Comparison of ENCODE assay signal across 14 cellular contexts in genomic region chr18:10050956-10051355, GRCh38.
DNase-seq lines count a peak whose midpoint lies in the region; ATAC-seq and TF ChIP-seq lines count a peak whose summit lies in the region.
"Had no signal": no experiment of that assay in that cellular context is flagged by ENCODE, and none has a peak within 500 bp of the region (broad histone marks: within the 10 kb centered on the region; RNA-seq: fewer than 3 reads in every experiment).

No MANE protein-coding gene starts in this region.

- H3K27ac ChIP-seq in esophagus muscularis mucosa (replicated peaks in 1 of 4) (peak overlapping the region; percentile 55 to 78 (median 66)), heart right ventricle (peak overlapping the region in 7 of 10 donors; percentile 34 to 76 (median 63)), stomach (peak overlapping the region; percentile 62 to 87 (median 75)), hepatocyte (no peak overlapping the region)
- H3K27ac ChIP-seq: C4-2B had no signal

- H3K36me3 Mint-ChIP-seq in HFFc6 (ENCODE audit: low read depth) = no peaks in the 10 kb centered on the region

- TF ChIP-seq EP300 in esophagus muscularis mucosa (IDR thresholded peaks at IDR 0.05) = no peak
- no peak for TF ChIP-seq EP300 in stomach (IDR thresholded peaks at IDR 0.05)

- WGBS in esophagus muscularis mucosa = 87% methylated on average over 3 of the region's 3 CpGs
- 85 to 91% methylated on average over 3 of the region's 3 CpGs for WGBS in heart right ventricle, 2 donors
- 72 to 91% (median 85%) methylated on average over 3 of the region's 3 CpGs for WGBS in stomach, 5 donors
- 87% methylated on average over 3 of the region's 3 CpGs for WGBS in hepatocyte (ENCODE audit: low lambda C conversion rate, missing lambda C conversion rate)

- H3K36me3 ChIP-seq in esophagus muscularis mucosa = no peaks in the 10 kb centered on the region
- no peaks in the 10 kb centered on the region for H3K36me3 ChIP-seq in heart right ventricle
- H3K36me3 ChIP-seq in stomach = no peaks in the 10 kb centered on the region
- no peaks in the 10 kb centered on the region for H3K36me3 ChIP-seq in hepatocyte (replicated peaks; ENCODE audit: insufficient read depth, low read depth)

- no peaks in the 10 kb centered on the region for H3K9me3 ChIP-seq in esophagus muscularis mucosa
- H3K9me3 ChIP-seq in heart right ventricle = no peaks in the 10 kb centered on the region
- H3K9me3 ChIP-seq in stomach = no peaks in the 10 kb centered on the region
- H3K9me3 ChIP-seq in hepatocyte (ENCODE audit: low read depth) = no peaks in the 10 kb centered on the region

- no peaks in the 10 kb centered on the region for H3K79me2 ChIP-seq in hepatocyte

- no peak overlapping the region for H3K4me2 ChIP-seq in hepatocyte

- intact Hi-C loops in esophagus muscularis mucosa (cut with DNase I) (no loop called here), heart right ventricle (cut with DNase I) (loop anchor here in 1 of 10 donors (5.0 kb wide), 1 partner anchor 196 kb away; no protein-coding TSS in a partner anchor), stomach (cut with DNase I; ENCODE audit: low total_unique reads) (no loop called here)

- peaks cover 31% of the 10 kb centered on the region for H3K4me1 Mint-ChIP-seq in HFFc6 (ENCODE audit: low read depth)

- H3K9me3 Mint-ChIP-seq in HFFc6 = no peaks in the 10 kb centered on the region

- no peaks in the 10 kb centered on the region for H3K27me3 Mint-ChIP-seq in HFFc6 (ENCODE audit: insufficient read depth)

- H3K9me2 ChIP-seq in hepatocyte (replicated peaks; ENCODE audit: insufficient read depth) = no peaks in the 10 kb centered on the region

- H3K4me3 Mint-ChIP-seq in HFFc6 = no peak overlapping the region

- H3K27ac Mint-ChIP-seq in HFFc6 = no peak overlapping the region

- H4K20me1 ChIP-seq in hepatocyte (ENCODE audit: insufficient read depth, poor library complexity, severe bottlenecking) = no peaks in the 10 kb centered on the region

- H3K27me3 ChIP-seq in esophagus muscularis mucosa (no peaks in the 10 kb centered on the region), heart right ventricle (no peaks in the 10 kb centered on the region), stomach (no peaks in the 10 kb centered on the region), hepatocyte (no peaks in the 10 kb centered on the region)

- H2AFZ ChIP-seq in hepatocyte = no peak overlapping the region

- peaks cover 12 to 47% (median 36%) of the 10 kb centered on the region in 4 donors for H3K4me1 ChIP-seq in esophagus muscularis mucosa
- H3K4me1 ChIP-seq in heart right ventricle = peaks cover 0 to 24% (median 13%) of the 10 kb centered on the region in 9 donors
- H3K4me1 ChIP-seq in stomach = peaks cover 0 to 38% (median 14%) of the 10 kb centered on the region in 4 donors
- peaks cover 9% of the 10 kb centered on the region for H3K4me1 ChIP-seq in hepatocyte (ENCODE audit: insufficient read depth)

- peak in 1 of 8 donors; percentile 19 for ATAC-seq in heart right ventricle

- TF ChIP-seq POLR2A in esophagus muscularis mucosa (IDR thresholded peaks at IDR 0.05; ENCODE audit: low read depth) (no peak), stomach (IDR thresholded peaks at IDR 0.05) (no peak)

- TF ChIP-seq CTCF in esophagus muscularis mucosa (IDR thresholded peaks at IDR 0.05) (no peak), heart right ventricle (IDR thresholded peaks at IDR 0.05) (no peak), stomach (IDR thresholded peaks at IDR 0.05) (no peak), hepatocyte (IDR thresholded peaks at IDR 0.05; ENCODE audit: poor library complexity) (no peak), HFFc6 (IDR thresholded peaks at IDR 0.05) (no peak)

- DNase-seq in HCEC 1CT (peak; percentile 38), esophagus muscularis mucosa (ENCODE audit: extremely low spot score) (no peak), heart right ventricle (no peak), stomach (no peak), NCI-H2196 treated with DMSO at 0.1 percent for 48 hours (lab: John Stamatoyannopoulos, UW; ENCODE audit: unreplicated experiment) (no peak), hepatocyte (ENCODE audit: low spot score) (no peak), HFFc6 (no peak)
- DNase-seq in stimulated activated naive CD4-positive, alpha-beta T cell (lab: John Stamatoyannopoulos, UW) = no peak
- DNase-seq: MM.1S, NCI-H1105 treated with DMSO at 0.1 percent for 48 hours, NCI-H187 treated with DMSO at 0.1 percent for 48 hours, NCI-H446 treated with DMSO at 0.1 percent for 48 hours, NCI-H748 treated with DMSO at 0.1 percent for 48 hours had no signal

- no peak overlapping the region for H3K4me3 ChIP-seq in esophagus muscularis mucosa
- H3K4me3 ChIP-seq in heart right ventricle = no peak overlapping the region
- no peak overlapping the region for H3K4me3 ChIP-seq in stomach
- no peak overlapping the region for H3K4me3 ChIP-seq in hepatocyte
